In genomic region chr22:22855085-22855484, GRCh38 we compare ENCODE assay signal across 1 cellular context.
TF ChIP-seq lines count a peak whose summit lies in the region.

No MANE protein-coding gene starts in this region.

TF ChIP-seq in GM12878, 131 proteins besides CTCF, POLR2A, EP300 and RAD21:
- TF ChIP-seq TCF7 (IDR thresholded peaks at IDR 0.05; ENCODE audit: borderline replicate concordance) (no peak), E4F1 (IDR thresholded peaks at IDR 0.05; ENCODE audit: borderline replicate concordance, partially characterized antibody) (no peak), ZBTB11 (CRISPR knock-in tag; IDR thresholded peaks at IDR 0.05) (no peak), PML (IDR thresholded peaks at IDR 0.05; ENCODE audit: low read length) (no peak), YY1 (IDR thresholded peaks at IDR 0.05; ENCODE audit: low read depth, low read length) (no peak), POU2F2 (IDR thresholded peaks at IDR 0.05; ENCODE audit: borderline replicate concordance, low read depth, low read length) (no peak)
